ENCODE assay signal across 23 cellular contexts in genomic region chr1:63713041-63713440, GRCh38.
DNase-seq lines count a peak whose midpoint lies in the region; ATAC-seq and TF ChIP-seq lines count a peak whose summit lies in the region.
"Had no signal": no experiment of that assay in that cellular context is flagged by ENCODE, and none has a peak within 500 bp of the region (broad histone marks: within the 10 kb centered on the region; RNA-seq: fewer than 3 reads in every experiment).

No MANE protein-coding gene starts in this region.

- H3K79me2 ChIP-seq in OCI-LY3 (ENCODE audit: low read length), result no peaks in the 10 kb centered on the region

- H3K4me1 ChIP-seq in OCI-LY3 (ENCODE audit: low read length), result peaks cover 35% of the 10 kb centered on the region

- no peak overlapping the region for H3K9ac ChIP-seq in OCI-LY3 (ENCODE audit: low read length)

- H3K27ac ChIP-seq in OCI-LY3 (ENCODE audit: low read length), result no peak overlapping the region
- H3K27ac ChIP-seq: SJSA1 had no signal

- H4K20me1 ChIP-seq in OCI-LY3 (ENCODE audit: insufficient read depth, low read length), result no peaks in the 10 kb centered on the region

- no peaks in the 10 kb centered on the region for H3K9me3 ChIP-seq in OCI-LY3 (ENCODE audit: insufficient read depth, low read length)

- H3K36me3 ChIP-seq in OCI-LY3 (replicated peaks; ENCODE audit: low read depth, low read length), result no peaks in the 10 kb centered on the region
- H3K36me3 ChIP-seq: SJSA1 had no signal

- intact Hi-C loops in left colon (cut with DNase I, micrococcal nuclease), result no loop called here

- ATAC-seq in GM21737 (IDR thresholded peaks at IDR 0.05; ENCODE audit: unreplicated experiment), result no peak
- ATAC-seq in left colon, result no peak
- ATAC-seq in HG03460 (IDR thresholded peaks at IDR 0.05; ENCODE audit: unreplicated experiment), result no peak
- ATAC-seq: T-cell had no signal

- 0 out of 2 replicates have a peak, but pooled peaks cover 2% of the 10 kb centered on the region for H3K27me3 ChIP-seq in OCI-LY3 (ENCODE audit: low read depth, low read length)
- H3K27me3 ChIP-seq: SJSA1 had no signal

- no peak overlapping the region for H3K4me3 ChIP-seq in OCI-LY3 (ENCODE audit: low read length)
- H3K4me3 ChIP-seq: SJSA1 had no signal

- TF ChIP-seq CTCF in OCI-LY3 (IDR thresholded peaks at IDR 0.05; ENCODE audit: low read depth, low read length), result no peak

- H2AFZ ChIP-seq in OCI-LY3 (ENCODE audit: low read depth, low read length), result no peak overlapping the region

- DNase-seq in DMS53 (lab: John Stamatoyannopoulos, UW) (peak; percentile 24), DMS53 treated with DMSO at 0.1 percent for 48 hours (lab: John Stamatoyannopoulos, UW; ENCODE audit: unreplicated experiment) (no peak), myocyte (ENCODE audit: low read depth) (peak; percentile 18), left colon (no peak)
- DNase-seq: 8988T; CD4-positive, alpha-beta T cell; DND-41; H7; Karpas-422; NCI-H1092 treated with DMSO at 0.1 percent for 48 hours; NCI-H1436; NCI-H187; NCI-H2081 treated with DMSO at 0.1 percent for 48 hours; NCI-H2171; NCI-H226; NCI-H510A; NCI-H69; Right ventricle myocardium superior; T-cell had no signal

- peak overlapping the region; percentile 59; the same call in 1 of the 2 replicates for H3K4me2 ChIP-seq in OCI-LY3 (ENCODE audit: low read length)

Comparison
In these comparisons a context has a peak if more than half of its experiments do, and no peak if none do; other contexts are left out.
1. DNase-seq: peak in DMS53 (single experiment) and myocyte (single experiment); none in DMS53 treated with DMSO at 0.1 percent for 48 hours (single experiment) and left colon (0 of 2).